22 cellular contexts compared by ENCODE assay signal in the genomic region with DNA sequence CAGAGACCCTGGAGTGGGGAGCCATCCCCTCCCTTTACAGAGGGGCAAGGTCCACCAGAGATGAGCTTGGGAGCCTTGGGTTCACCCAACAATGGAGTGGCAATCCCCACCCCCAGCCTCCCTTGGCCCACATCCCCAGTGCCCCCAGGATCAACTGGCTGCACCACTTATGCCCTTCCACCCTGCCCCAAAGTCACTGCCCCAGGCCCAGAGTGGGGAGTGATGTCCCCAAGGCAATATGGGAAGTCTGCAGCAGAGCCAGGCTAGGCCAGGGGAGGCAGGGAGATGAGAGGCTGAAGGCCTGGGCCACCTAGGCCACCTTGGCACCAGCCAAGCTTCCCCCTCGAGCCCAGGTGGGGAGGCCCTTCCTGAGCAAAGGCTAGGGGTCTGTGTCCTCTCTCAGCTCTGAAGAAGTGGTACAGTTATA.
DNase-seq lines count a peak whose midpoint lies in the region; ATAC-seq and TF ChIP-seq lines count a peak whose summit lies in the region.
"Had no signal": no experiment of that assay in that cellular context is flagged by ENCODE, and none has a peak within 500 bp of the region (broad histone marks: within the 10 kb centered on the region; RNA-seq: fewer than 3 reads in every experiment).

No MANE protein-coding gene starts in this region.

- DNase-seq in cardiac muscle cell (ENCODE audit: low read depth in 1 of 2, low spot score in 1 of 2) (no peak), right atrium auricular region (ENCODE audit: low spot score) (no peak), RWPE2 (ENCODE audit: low spot score) (peak; percentile 62), mesenteric fat pad (ENCODE audit: low spot score) (peak; percentile 60), transverse colon (peak; percentile 3), GM13976 (ENCODE audit: low spot score) (no peak)
- DNase-seq: BE2C, COR-L47, DMS 273 treated with DMSO at 0.1 percent for 48 hours, DND-41, GM23248, HCEC 1CT, NCI-H1105, NCI-H146, NCI-H2029, NCI-H2171 treated with DMSO at 0.1 percent for 48 hours, NCI-H446, NCI-H526, SHP77 had no signal

- TF ChIP-seq CTCF in cardiac muscle cell (IDR thresholded peaks at IDR 0.05; ENCODE audit: low read depth, low read length) (no peak), right atrium auricular region (IDR thresholded peaks at IDR 0.05) (no peak), RWPE2 (IDR thresholded peaks at IDR 0.05; ENCODE audit: poor library complexity, severe bottlenecking) (no peak), transverse colon (IDR thresholded peaks at IDR 0.05) (no peak), GM13976 (IDR thresholded peaks at IDR 0.05; ENCODE audit: borderline replicate concordance, control extremely low read depth, extremely low read depth, insufficient read depth, missing control alignments) (no peak)

- intact Hi-C loops in transverse colon (cut with DNase I; ENCODE audit: low total_unique reads), result loop anchor here (5.0 kb wide), 1 partner anchor 230 kb away; no protein-coding TSS in a partner anchor

- peak overlapping the region; percentile 98 for H3K27ac ChIP-seq in cardiac muscle cell
- H3K27ac ChIP-seq in right atrium auricular region, result no peak overlapping the region
- H3K27ac ChIP-seq in RWPE2 (ENCODE audit: poor library complexity, severe bottlenecking), result no peak overlapping the region
- no peak overlapping the region for H3K27ac ChIP-seq in transverse colon
- H3K27ac ChIP-seq: GM23248 had no signal

- H3K4me1 ChIP-seq in cardiac muscle cell (ENCODE audit: low read depth) (peaks cover 66% of the 10 kb centered on the region), right atrium auricular region (peaks cover 0 to 46% of the 10 kb centered on the region in 2 donors), RWPE2 (ENCODE audit: insufficient read depth, poor library complexity, severe bottlenecking) (no peaks in the 10 kb centered on the region), transverse colon (peaks cover 7 to 23% (median 14%) of the 10 kb centered on the region in 4 donors)

- TF ChIP-seq POLR2A in transverse colon (IDR thresholded peaks at IDR 0.05), result no peak

- no peak for ATAC-seq in RWPE2 (ENCODE audit: low read depth)
- no peak for ATAC-seq in HG03457 (IDR thresholded peaks at IDR 0.05; ENCODE audit: unreplicated experiment)
- no peak for ATAC-seq in GM19324 (IDR thresholded peaks at IDR 0.05; ENCODE audit: low FRiP score, unreplicated experiment)
- ATAC-seq: GM12878 had no signal

- TF ChIP-seq EP300 in transverse colon (IDR thresholded peaks at IDR 0.05; ENCODE audit: low read depth), result no peak

- in situ Hi-C loops in transverse colon (cut with MboI; ENCODE audit: low pct_ligation_motif_present in 1 of 4, low pct_unique_long_range_greater_than_20kb in 1 of 4, low sequenced_read_pairs in 3 of 4) (loop anchor here in 1 of 4 donors (10.0 kb wide), 1 partner anchor 63 kb away; no protein-coding TSS in a partner anchor), GM13976 (cut with MboI; ENCODE audit: low sequenced_read_pairs, unreplicated experiment) (loop anchor here (10.0 kb wide), 1 partner anchor 243 kb away; no protein-coding TSS in a partner anchor)

- H3K4me3 ChIP-seq in cardiac muscle cell (no peak overlapping the region), right atrium auricular region (no peak overlapping the region), RWPE2 (ENCODE audit: severe bottlenecking) (no peak overlapping the region), transverse colon (no peak overlapping the region)
- H3K4me3 ChIP-seq: GM12878, GM23248 had no signal

- no peaks in the 10 kb centered on the region for H3K9me3 ChIP-seq in cardiac muscle cell (ENCODE audit: low read depth)
- no peaks in the 10 kb centered on the region for H3K9me3 ChIP-seq in right atrium auricular region
- H3K9me3 ChIP-seq in RWPE2 (ENCODE audit: severe bottlenecking), result no peaks in the 10 kb centered on the region
- H3K9me3 ChIP-seq in transverse colon, result no peaks in the 10 kb centered on the region
- H3K9me3 ChIP-seq: BE2C had no signal

- H3K27me3 ChIP-seq in cardiac muscle cell (no peaks in the 10 kb centered on the region), right atrium auricular region (no peaks in the 10 kb centered on the region), RWPE2 (ENCODE audit: insufficient read depth, poor library complexity, severe bottlenecking) (no peaks in the 10 kb centered on the region), transverse colon (no peaks in the 10 kb centered on the region)
- H3K27me3 ChIP-seq: BE2C had no signal

- WGBS in transverse colon (ENCODE audit: low coverage in 1 of 2), 2 donors, result 75% methylated on average over 1 of the region's 1 CpG; no CpG with 5 or more reads in 1 of the 2 donors

- no peaks in the 10 kb centered on the region for H3K36me3 ChIP-seq in cardiac muscle cell
- no peaks in the 10 kb centered on the region for H3K36me3 ChIP-seq in right atrium auricular region
- no peaks in the 10 kb centered on the region for H3K36me3 ChIP-seq in RWPE2 (ENCODE audit: low read depth)
- H3K36me3 ChIP-seq in transverse colon, result no peaks in the 10 kb centered on the region
- H3K36me3 ChIP-seq: BE2C had no signal

Comparison
In these comparisons a context has a peak if more than half of its experiments do, and no peak if none do; other contexts are left out.
1. DNase-seq: peak in RWPE2 (single experiment), mesenteric fat pad (single experiment) and transverse colon (single experiment); none in cardiac muscle cell (0 of 2), right atrium auricular region (single experiment) and GM13976 (single experiment).